Comparison of ENCODE assay signal across 40 cellular contexts in the genomic region with DNA sequence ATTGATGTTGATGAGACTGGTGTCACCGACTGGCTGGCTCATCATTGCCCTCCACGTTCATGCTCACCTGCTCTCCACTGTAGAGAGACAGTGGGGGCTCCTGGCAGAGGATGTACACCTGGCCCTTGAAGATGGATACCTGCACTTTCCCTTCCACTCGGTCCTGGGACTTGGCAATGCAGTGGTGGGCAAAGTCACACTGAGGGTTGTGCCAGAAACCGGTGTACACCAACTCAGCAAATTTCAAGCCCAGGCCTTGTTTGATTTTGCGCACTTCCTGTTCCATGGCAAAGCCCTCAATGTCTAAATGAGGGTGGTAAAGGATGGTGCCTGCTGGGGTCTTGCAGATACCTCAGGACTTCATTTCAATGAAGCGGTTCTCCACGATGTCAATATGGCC.
"Had no signal": no experiment of that assay in that cellular context is flagged by ENCODE, and none has a peak within 500 bp of the region (broad histone marks: within the 10 kb centered on the region; RNA-seq: fewer than 3 reads in every experiment).

No MANE protein-coding gene starts in this region.

- H3K27me3 ChIP-seq: adrenal gland, ascending aorta, body of pancreas, brain microvascular endothelial cell, breast epithelium, cardiac muscle cell had no signal

- H3K4me3 ChIP-seq: adrenal gland, ascending aorta, body of pancreas, breast epithelium, cardiac muscle cell had no signal

- H3K4me3 Mint-ChIP-seq: activated naive CD4-positive, alpha-beta T cell treated with anti-CD3 and anti-CD28 coated beads for 36 hours; activated naive CD4-positive, alpha-beta T cell treated with anti-CD3 and anti-CD28 coated beads, Interleukin-2, amount 10 ng/mL, durations not matched to agents 7 days and 5 days; activated naive CD4-positive, alpha-beta T cell treated with anti-CD3 and anti-CD28 coated beads, Interleukin-2, amount 50 U/mL, for 24 hours; activated naive CD8-positive, alpha-beta T cell; activated naive CD8-positive, alpha-beta T cell treated with anti-CD3 and anti-CD28 coated beads for 36 hours; activated naive CD8-positive, alpha-beta T cell treated with anti-CD3 and anti-CD28 coated beads, Interleukin-2, amount 10 ng/mL, durations not matched to agents 7 days and 5 days; activated naive CD8-positive, alpha-beta T cell treated with anti-CD3 and anti-CD28 coated beads, Interleukin-2, amount 50 U/mL, for 24 hours; activated T-cell treated with anti-CD3 and anti-CD28 coated beads, Interleukin-2, amount 50 U/mL, for 24 hours; activated T-cell treated with anti-CD3 and anti-CD28 coated beads, Interleukin-2, amount 50 U/mL, for 4 hours; activated T-cell treated with anti-CD3 and anti-CD28 coated beads, Interleukin-2, amount 50 U/mL, for 72 hours; activated T-helper 1 cell treated with anti-CD3 and anti-CD28 coated beads, Interleukin-12 subunit alpha, Interleukin-12 subunit beta, Interleukin-2, Interleukin-4 antibody, amounts not matched to agents 30 ng/mL and 10 ng/mL and 1 ng/mL, durations not matched to agents 14 hours and 24 hours and 36 hours; activated T-helper 17 cell treated with anti-CD3 and anti-CD28 coated beads, Interleukin-2, amount 50 U/mL, for 72 hours; brain; central memory CD8-positive, alpha-beta T cell had no signal

- H3K4me1 Mint-ChIP-seq: activated naive CD4-positive, alpha-beta T cell treated with anti-CD3 and anti-CD28 coated beads, Interleukin-2, amount 10 ng/mL, durations not matched to agents 7 days and 5 days; activated naive CD4-positive, alpha-beta T cell treated with anti-CD3 and anti-CD28 coated beads, Interleukin-2, amount 50 U/mL, for 24 hours; activated T-helper 17 cell treated with anti-CD3 and anti-CD28 coated beads, Interleukin-2, amount 50 U/mL, for 72 hours; brain; central memory CD8-positive, alpha-beta T cell had no signal

- H3K4me1 ChIP-seq: adrenal gland, ascending aorta, body of pancreas, breast epithelium had no signal

- DNase-seq: activated effector memory CD4-positive, alpha-beta T cell treated with anti-CD3 and anti-CD28 coated beads, Interleukin-2, amount 50 U/mL, for 16 hours; activated effector memory CD4-positive, alpha-beta T cell treated with Interleukin-2 at 50 U/mL for 16 hours; activated gamma-delta T cell; activated gamma-delta T cell treated with Interleukin-2 at 50 U/mL for 16 hours; activated naive CD4-positive, alpha-beta T cell; activated naive CD4-positive, alpha-beta T cell treated with anti-CD3 and anti-CD28 coated beads for 36 hours; activated naive CD4-positive, alpha-beta T cell treated with anti-CD3 and anti-CD28 coated beads, Interleukin-2, amount 10 ng/mL, durations not matched to agents 7 days and 5 days; activated naive CD4-positive, alpha-beta T cell treated with anti-CD3 and anti-CD28 coated beads, Interleukin-2, amount 50 U/mL, for 16 hours; activated naive CD4-positive, alpha-beta T cell treated with Interleukin-2 at 50 U/mL for 16 hours; activated naive CD8-positive, alpha-beta T cell treated with anti-CD3 and anti-CD28 coated beads for 36 hours; activated naive CD8-positive, alpha-beta T cell treated with anti-CD3 and anti-CD28 coated beads, Interleukin-2, amount 10 ng/mL, durations not matched to agents 7 days and 5 days; activated naive CD8-positive, alpha-beta T cell treated with anti-CD3 and anti-CD28 coated beads, Interleukin-2, amount 50 U/mL, for 24 hours; activated T-cell treated with anti-CD3 and anti-CD28 coated beads, Interleukin-2, amount 50 U/mL, for 1 hour; activated T-cell treated with anti-CD3 and anti-CD28 coated beads, Interleukin-2, amount 50 U/mL, for 24 hours; activated T-cell treated with anti-CD3 and anti-CD28 coated beads, Interleukin-2, amount 50 U/mL, for 4 hours; activated T-cell treated with anti-CD3 and anti-CD28 coated beads, Interleukin-2, amount 50 U/mL, for 48 hours; activated T-cell treated with anti-CD3 and anti-CD28 coated beads, Interleukin-2, amount 50 U/mL, for 72 hours; adrenal gland; amniotic stem cell; amygdala; anterior cingulate cortex; aorta; body of pancreas; brain microvascular endothelial cell; caudate nucleus; central memory CD4-positive, alpha-beta T cell; cerebellar nuclear complex had no signal

- H3K27ac Mint-ChIP-seq: activated naive CD4-positive, alpha-beta T cell treated with anti-CD3 and anti-CD28 coated beads for 36 hours; activated naive CD4-positive, alpha-beta T cell treated with anti-CD3 and anti-CD28 coated beads, Interleukin-2, amount 10 ng/mL, durations not matched to agents 7 days and 5 days; activated naive CD4-positive, alpha-beta T cell treated with anti-CD3 and anti-CD28 coated beads, Interleukin-2, amount 50 U/mL, for 24 hours; activated naive CD4-positive, alpha-beta T cell treated with anti-CD3 and anti-CD28 coated beads, Interleukin-2, amount 50 U/mL, for 72 hours; activated naive CD8-positive, alpha-beta T cell; activated naive CD8-positive, alpha-beta T cell treated with anti-CD3 and anti-CD28 coated beads for 36 hours; activated naive CD8-positive, alpha-beta T cell treated with anti-CD3 and anti-CD28 coated beads, Interleukin-2, amount 10 ng/mL, durations not matched to agents 7 days and 5 days; activated naive CD8-positive, alpha-beta T cell treated with anti-CD3 and anti-CD28 coated beads, Interleukin-2, amount 50 U/mL, for 24 hours; activated T-cell treated with anti-CD3 and anti-CD28 coated beads, Interleukin-2, amount 50 U/mL, for 24 hours; activated T-cell treated with anti-CD3 and anti-CD28 coated beads, Interleukin-2, amount 50 U/mL, for 72 hours; activated T-helper 1 cell treated with anti-CD3 and anti-CD28 coated beads, Interleukin-12 subunit alpha, Interleukin-12 subunit beta, Interleukin-2, Interleukin-4 antibody, amounts not matched to agents 30 ng/mL and 10 ng/mL and 1 ng/mL, durations not matched to agents 14 hours and 24 hours and 36 hours; activated T-helper 17 cell treated with anti-CD3 and anti-CD28 coated beads, Interleukin-2, amount 50 U/mL, for 72 hours; activated T-helper 2 cell treated with anti-CD3 and anti-CD28 coated beads, Interferon-gamma antibody, Interleukin-2, Interleukin-4, amounts not matched to agents 10 μg/mL and 5 μg/mL and 100 μg/mL, durations not matched to agents 14 hours and 24 hours and 36 hours; brain had no signal

- H3K9me3 ChIP-seq: adrenal gland, ascending aorta, body of pancreas, breast epithelium had no signal

- FAIRE-seq: astrocyte, bronchial epithelial cell had no signal

- H3K36me3 Mint-ChIP-seq: activated naive CD4-positive, alpha-beta T cell treated with anti-CD3 and anti-CD28 coated beads, Interleukin-2, amount 50 U/mL, for 72 hours; activated naive CD8-positive, alpha-beta T cell treated with anti-CD3 and anti-CD28 coated beads for 36 hours had no signal

- H3K9me3 Mint-ChIP-seq: activated naive CD4-positive, alpha-beta T cell treated with anti-CD3 and anti-CD28 coated beads for 36 hours; activated naive CD4-positive, alpha-beta T cell treated with anti-CD3 and anti-CD28 coated beads, Interleukin-2, amount 10 ng/mL, durations not matched to agents 7 days and 5 days; activated naive CD4-positive, alpha-beta T cell treated with anti-CD3 and anti-CD28 coated beads, Interleukin-2, amount 50 U/mL, for 24 hours; activated naive CD4-positive, alpha-beta T cell treated with anti-CD3 and anti-CD28 coated beads, Interleukin-2, amount 50 U/mL, for 72 hours; activated naive CD8-positive, alpha-beta T cell treated with anti-CD3 and anti-CD28 coated beads for 36 hours; activated naive CD8-positive, alpha-beta T cell treated with anti-CD3 and anti-CD28 coated beads, Interleukin-2, amount 10 ng/mL, durations not matched to agents 7 days and 5 days; activated naive CD8-positive, alpha-beta T cell treated with anti-CD3 and anti-CD28 coated beads, Interleukin-2, amount 50 U/mL, for 24 hours; activated T-cell treated with anti-CD3 and anti-CD28 coated beads, Interleukin-2, amount 50 U/mL, for 24 hours; activated T-cell treated with anti-CD3 and anti-CD28 coated beads, Interleukin-2, amount 50 U/mL, for 4 hours; activated T-cell treated with anti-CD3 and anti-CD28 coated beads, Interleukin-2, amount 50 U/mL, for 72 hours; activated T-helper 1 cell treated with anti-CD3 and anti-CD28 coated beads, Interleukin-12 subunit alpha, Interleukin-12 subunit beta, Interleukin-2, Interleukin-4 antibody, amounts not matched to agents 30 ng/mL and 10 ng/mL and 1 ng/mL, durations not matched to agents 14 hours and 24 hours and 36 hours; activated T-helper 17 cell treated with anti-CD3 and anti-CD28 coated beads, Interleukin-2, amount 50 U/mL, for 72 hours; activated T-helper 2 cell treated with anti-CD3 and anti-CD28 coated beads, Interferon-gamma antibody, Interleukin-2, Interleukin-4, amounts not matched to agents 10 μg/mL and 5 μg/mL and 100 μg/mL, durations not matched to agents 14 hours and 24 hours and 36 hours; brain; central memory CD8-positive, alpha-beta T cell had no signal

- ATAC-seq: activated naive CD4-positive, alpha-beta T cell treated with anti-CD3 and anti-CD28 coated beads, Interleukin-2, amount 50 U/mL, for 72 hours; activated naive CD8-positive, alpha-beta T cell treated with anti-CD3 and anti-CD28 coated beads, Interleukin-2, amount 50 U/mL, for 24 hours; activated T-cell treated with anti-CD3 and anti-CD28 coated beads, Interleukin-2, amount 50 U/mL, for 4 hours; activated T-cell treated with anti-CD3 and anti-CD28 coated beads, Interleukin-2, amount 50 U/mL, for 72 hours; activated T-helper 17 cell treated with anti-CD3 and anti-CD28 coated beads, Interleukin-2, amount 50 U/mL, for 72 hours; body of pancreas had no signal

- H3K27me3 Mint-ChIP-seq: activated naive CD4-positive, alpha-beta T cell treated with anti-CD3 and anti-CD28 coated beads, Interleukin-2, amount 10 ng/mL, durations not matched to agents 7 days and 5 days; activated naive CD4-positive, alpha-beta T cell treated with anti-CD3 and anti-CD28 coated beads, Interleukin-2, amount 50 U/mL, for 24 hours; activated naive CD8-positive, alpha-beta T cell; activated naive CD8-positive, alpha-beta T cell treated with anti-CD3 and anti-CD28 coated beads for 36 hours; activated naive CD8-positive, alpha-beta T cell treated with anti-CD3 and anti-CD28 coated beads, Interleukin-2, amount 10 ng/mL, durations not matched to agents 7 days and 5 days; activated naive CD8-positive, alpha-beta T cell treated with anti-CD3 and anti-CD28 coated beads, Interleukin-2, amount 50 U/mL, for 24 hours; activated T-cell treated with anti-CD3 and anti-CD28 coated beads, Interleukin-2, amount 50 U/mL, for 24 hours; activated T-helper 17 cell treated with anti-CD3 and anti-CD28 coated beads, Interleukin-2, amount 50 U/mL, for 72 hours; brain; central memory CD8-positive, alpha-beta T cell had no signal

- H3K27ac ChIP-seq: adrenal gland, ascending aorta, body of pancreas, brain microvascular endothelial cell, breast epithelium, cardiac muscle cell had no signal
